Comparison of ENCODE assay signal across 33 cellular contexts in genomic region chr3:116181159-116181558, GRCh38.
"Had no signal": no experiment of that assay in that cellular context is flagged by ENCODE, and none has a peak within 500 bp of the region (broad histone marks: within the 10 kb centered on the region; RNA-seq: fewer than 3 reads in every experiment).

No MANE protein-coding gene starts in this region.

- H3K27ac ChIP-seq: adrenal gland, body of pancreas, brain microvascular endothelial cell, breast epithelium, VCaP had no signal

- H3K36me3 ChIP-seq: adrenal gland, brain microvascular endothelial cell, breast epithelium had no signal

- DNase-seq: activated B cell treated with CpG ODN at 0.5 μM for 24 hours; activated CD4-positive, alpha-beta memory T cell treated with anti-CD3 and anti-CD28 coated beads for 36 hours; activated CD4-positive, alpha-beta T cell treated with anti-CD3 and anti-CD28 coated beads for 4 hours; activated CD4-positive, alpha-beta T cell treated with anti-CD3 and anti-CD28 coated beads, Interleukin-2, amount 10 ng/mL, durations not matched to agents 24 days and 14 days; activated CD4-positive, alpha-beta T cell treated with anti-CD3 and anti-CD28 coated beads, Interleukin-2, amount 50 U/mL, for 1 hour; activated CD4-positive, alpha-beta T cell treated with anti-CD3 and anti-CD28 coated beads, Interleukin-2, amount 50 U/mL, for 4 hours; activated CD4-positive, CD25-positive, alpha-beta regulatory T cell treated with anti-CD3 and anti-CD28 coated beads, Interleukin-2, amount 50 U/mL, for 72 hours; activated CD8-positive, alpha-beta memory T cell treated with anti-CD3 and anti-CD28 coated beads, Interleukin-2, amount 50 U/mL, for 4 hours; activated CD8-positive, alpha-beta T cell treated with anti-CD3 and anti-CD28 coated beads for 36 hours; activated effector memory CD4-positive, alpha-beta T cell treated with anti-CD3 and anti-CD28 coated beads, Interleukin-2, amount 50 U/mL, for 16 hours; activated gamma-delta T cell treated with Interleukin-2 at 50 U/mL for 16 hours; activated naive CD4-positive, alpha-beta T cell; activated naive CD4-positive, alpha-beta T cell treated with anti-CD3 and anti-CD28 coated beads for 36 hours; activated naive CD4-positive, alpha-beta T cell treated with anti-CD3 and anti-CD28 coated beads, Interleukin-2, amount 50 U/mL, for 16 hours; activated naive CD8-positive, alpha-beta T cell treated with anti-CD3 and anti-CD28 coated beads for 36 hours; activated T-cell treated with anti-CD3 and anti-CD28 coated beads for 4 hours; activated T-cell treated with anti-CD3 and anti-CD28 coated beads, Interleukin-2, amount 50 U/mL, for 1 hour; activated T-cell treated with anti-CD3 and anti-CD28 coated beads, Interleukin-2, amount 50 U/mL, for 4 hours; activated T-cell treated with anti-CD3 and anti-CD28 coated beads, Interleukin-2, amount 50 U/mL, for 72 hours; adrenal gland; amniotic stem cell; aorta; body of pancreas; brain microvascular endothelial cell; central memory CD4-positive, alpha-beta T cell; T-helper 2 cell; T-helper 9 cell had no signal

- H3K9me3 ChIP-seq: adrenal gland, body of pancreas, breast epithelium had no signal

- ATAC-seq: activated CD8-positive, alpha-beta T cell treated with anti-CD3 and anti-CD28 coated beads for 36 hours; activated naive CD4-positive, alpha-beta T cell treated with anti-CD3 and anti-CD28 coated beads, Interleukin-2, amount 50 U/mL, for 72 hours; activated T-cell treated with anti-CD3 and anti-CD28 coated beads, Interleukin-2, amount 50 U/mL, for 4 hours; activated T-cell treated with anti-CD3 and anti-CD28 coated beads, Interleukin-2, amount 50 U/mL, for 72 hours; activated T-helper 17 cell treated with anti-CD3 and anti-CD28 coated beads, Interleukin-2, amount 50 U/mL, for 72 hours; body of pancreas had no signal

- FAIRE-seq: astrocyte, TTC549 had no signal

- H3K4me3 ChIP-seq: adrenal gland, body of pancreas, breast epithelium had no signal
